In genomic region chr16:49928176-49928892, GRCh38 we compare ENCODE assay signal across 19 cellular contexts.
"Had no signal": no experiment of that assay in that cellular context is flagged by ENCODE, and none has a peak within 500 bp of the region (broad histone marks: within the 10 kb centered on the region; RNA-seq: fewer than 3 reads in every experiment).

No MANE protein-coding gene starts in this region.

- H3K4me1 Mint-ChIP-seq: activated B cell treated with CpG ODN at 0.5 μM for 24 hours; activated naive CD8-positive, alpha-beta T cell treated with anti-CD3 and anti-CD28 coated beads for 36 hours; central memory CD8-positive, alpha-beta T cell; memory B cell; stimulated activated naive B cell treated with anti-CD40 and anti-IgM and Interleukin-4, amounts not matched to agents 10 μg/mL and 1 μg/mL and 100 μg/mL, for 72 hours had no signal

- H3K27me3 ChIP-seq: body of pancreas had no signal

- H3K4me3 Mint-ChIP-seq: activated B cell treated with CpG ODN at 0.5 μM for 24 hours; activated CD8-positive, alpha-beta T cell treated with anti-CD3 and anti-CD28 coated beads, Interleukin-2, amount 10 ng/mL, durations not matched to agents 7 days and 5 days; activated naive CD8-positive, alpha-beta T cell treated with anti-CD3 and anti-CD28 coated beads for 36 hours; central memory CD8-positive, alpha-beta T cell; effector memory CD8-positive, alpha-beta T cell; memory B cell; naive thymus-derived CD8-positive, alpha-beta T cell; stimulated activated naive B cell treated with anti-CD40 and anti-IgM and Interleukin-4, amounts not matched to agents 10 μg/mL and 1 μg/mL and 100 μg/mL, for 72 hours had no signal

- H3K36me3 ChIP-seq: heart left ventricle, tibial artery had no signal

- DNase-seq: activated B cell treated with CpG ODN at 0.5 μM for 24 hours; activated CD4-positive, alpha-beta T cell treated with anti-CD3 and anti-CD28 coated beads for 48 hours; activated CD8-positive, alpha-beta memory T cell treated with anti-CD3 and anti-CD28 coated beads, Interleukin-2, amount 50 U/mL, for 4 hours; activated CD8-positive, alpha-beta T cell treated with anti-CD3 and anti-CD28 coated beads, Interleukin-2, amount 10 ng/mL, durations not matched to agents 7 days and 5 days; activated naive CD8-positive, alpha-beta T cell treated with anti-CD3 and anti-CD28 coated beads for 36 hours; activated T-cell treated with anti-CD3 and anti-CD28 coated beads, Interleukin-2, amount 50 U/mL, for 48 hours; amygdala; body of pancreas; effector memory CD8-positive, alpha-beta T cell; left colon; naive thymus-derived CD8-positive, alpha-beta T cell; occipital lobe; stimulated activated naive B cell treated with anti-CD40 and anti-IgM and Interleukin-4, amounts not matched to agents 10 μg/mL and 1 μg/mL and 100 μg/mL, for 72 hours; T-helper 2 cell had no signal

- H3K4me3 ChIP-seq: body of pancreas, heart left ventricle, tibial artery had no signal

- H3K27ac ChIP-seq: body of pancreas, heart left ventricle, tibial artery had no signal

- H3K27ac Mint-ChIP-seq: activated B cell treated with CpG ODN at 0.5 μM for 24 hours; activated CD8-positive, alpha-beta T cell treated with anti-CD3 and anti-CD28 coated beads, Interleukin-2, amount 10 ng/mL, durations not matched to agents 7 days and 5 days; activated naive CD8-positive, alpha-beta T cell treated with anti-CD3 and anti-CD28 coated beads for 36 hours; effector memory CD8-positive, alpha-beta T cell; memory B cell; stimulated activated naive B cell treated with anti-CD40 and anti-IgM and Interleukin-4, amounts not matched to agents 10 μg/mL and 1 μg/mL and 100 μg/mL, for 72 hours had no signal

- FAIRE-seq: frontal cortex had no signal

- H3K9me3 Mint-ChIP-seq: activated B cell treated with CpG ODN at 0.5 μM for 24 hours; activated naive CD8-positive, alpha-beta T cell treated with anti-CD3 and anti-CD28 coated beads for 36 hours; central memory CD8-positive, alpha-beta T cell; effector memory CD8-positive, alpha-beta T cell; memory B cell; naive thymus-derived CD8-positive, alpha-beta T cell; stimulated activated naive B cell treated with anti-CD40 and anti-IgM and Interleukin-4, amounts not matched to agents 10 μg/mL and 1 μg/mL and 100 μg/mL, for 72 hours had no signal

- H3K36me3 Mint-ChIP-seq: activated naive CD8-positive, alpha-beta T cell treated with anti-CD3 and anti-CD28 coated beads for 36 hours; memory B cell; naive thymus-derived CD8-positive, alpha-beta T cell; stimulated activated naive B cell treated with anti-CD40 and anti-IgM and Interleukin-4, amounts not matched to agents 10 μg/mL and 1 μg/mL and 100 μg/mL, for 72 hours had no signal

- H3K9me3 ChIP-seq: body of pancreas, heart left ventricle, tibial artery had no signal

- H3K4me1 ChIP-seq: body of pancreas, tibial artery had no signal

- H3K27me3 Mint-ChIP-seq: activated naive CD8-positive, alpha-beta T cell treated with anti-CD3 and anti-CD28 coated beads for 36 hours had no signal

- ATAC-seq: activated CD8-positive, alpha-beta T cell treated with anti-CD3 and anti-CD28 coated beads, Interleukin-2, amount 10 ng/mL, durations not matched to agents 7 days and 5 days; body of pancreas; effector memory CD8-positive, alpha-beta T cell; left colon; naive thymus-derived CD8-positive, alpha-beta T cell; stimulated activated naive B cell treated with anti-CD40 and anti-IgM and Interleukin-4, amounts not matched to agents 10 μg/mL and 1 μg/mL and 100 μg/mL, for 72 hours had no signal
